In genomic region chr4:113013746-113014145, GRCh38 we compare ENCODE assay signal across 25 cellular contexts. TPM values are rescaled to one million over a fixed set of nuclear protein-coding genes. Genes with fewer than 3 reads are reported as not detected.
A peak's percentile ranks its signal among the peaks of the same experiment; 100 is the strongest.
DNase-seq lines count a peak whose midpoint lies in the region; ATAC-seq, FAIRE-seq and TF ChIP-seq lines count a peak whose summit lies in the region.
"Had no signal": no experiment of that assay in that cellular context is flagged by ENCODE, and none has a peak within 500 bp of the region (broad histone marks: within the 10 kb centered on the region; RNA-seq: fewer than 3 reads in every experiment).

No MANE protein-coding gene starts in this region.

- DNase-seq in AG20443 (ENCODE audit: low spot score), result peak; percentile 7
- DNase-seq in chondrocyte (ENCODE audit: low spot score), result no peak
- DNase-seq in fibroblast of pulmonary artery (ENCODE audit: low read depth), result peak; percentile 10
- no peak for DNase-seq in neural progenitor cell (ENCODE audit: low spot score)
- no peak for DNase-seq in GM12892 (ENCODE audit: insufficient read length)
- DNase-seq in NCI-H2107 (lab: John Stamatoyannopoulos, UW), result no peak
- no peak for DNase-seq in activated CD8-positive, alpha-beta memory T cell treated with anti-CD3 and anti-CD28 coated beads, Interleukin-2, amount 10 ng/mL, durations not matched to agents 7 days and 5 days
- DNase-seq: AML-193; CD4-positive, alpha-beta T cell; DMS53; GOT3; HFFc6; KBM-7; MV-4-11; NCI-H1105; NCI-H1436 treated with DMSO at 0.1 percent for 48 hours; NCI-H1930; NCI-H446; NCI-H524 treated with DMSO at 0.1 percent for 48 hours; Right ventricle myocardium superior; RPMI8226 had no signal

- H3K4me1 Mint-ChIP-seq in chondrocyte (ENCODE audit: low read depth) (peaks cover 20% of the 10 kb centered on the region), neural progenitor cell (peaks cover 28% of the 10 kb centered on the region)
- no peaks in the 10 kb centered on the region for H3K4me1 Mint-ChIP-seq in activated CD8-positive, alpha-beta memory T cell treated with anti-CD3 and anti-CD28 coated beads, Interleukin-2, amount 10 ng/mL, durations not matched to agents 7 days and 5 days

- no peak overlapping the region for H3K9ac ChIP-seq in neural progenitor cell
- H3K9ac ChIP-seq: BLaER1 treated with 17β-estradiol and CSF1 and Interleukin-3, amounts not matched to agents 10 nM and 100 nM had no signal

- no peak for ATAC-seq in activated CD8-positive, alpha-beta memory T cell treated with anti-CD3 and anti-CD28 coated beads, Interleukin-2, amount 10 ng/mL, durations not matched to agents 7 days and 5 days

- H3K4me1 ChIP-seq in neural progenitor cell, result peaks cover 15% of the 10 kb centered on the region
- H3K4me1 ChIP-seq: BLaER1 treated with 17β-estradiol and CSF1 and Interleukin-3, amounts not matched to agents 10 nM and 100 nM; HAP-1 had no signal

- H3K4me2 ChIP-seq in neural progenitor cell, result no peak overlapping the region
- H3K4me2 ChIP-seq: BLaER1 treated with 17β-estradiol and CSF1 and Interleukin-3, amounts not matched to agents 10 nM and 100 nM had no signal

- H2AFZ ChIP-seq in neural progenitor cell (replicated peaks), result no peak overlapping the region

- no peak for FAIRE-seq in GM12892 (lab: Jason Lieb, UNC)
- FAIRE-seq: D721Med, HTR-8/SVneo had no signal

- H3K36me3 ChIP-seq in neural progenitor cell, result no peaks in the 10 kb centered on the region
- H3K36me3 ChIP-seq: BLaER1 treated with 17β-estradiol and CSF1 and Interleukin-3, amounts not matched to agents 10 nM and 100 nM; HAP-1 had no signal

- H3K27ac ChIP-seq in neural progenitor cell, result no peak overlapping the region
- H3K27ac ChIP-seq: BLaER1 treated with 17β-estradiol and CSF1 and Interleukin-3, amounts not matched to agents 10 nM and 100 nM had no signal

- TF ChIP-seq CTCF in chondrocyte (IDR thresholded peaks at IDR 0.05) (no peak), fibroblast of pulmonary artery (IDR thresholded peaks at IDR 0.05; ENCODE audit: low read length, missing control alignments) (no peak), neural progenitor cell (IDR thresholded peaks at IDR 0.05) (no peak)

- H3K9me3 ChIP-seq in neural progenitor cell (ENCODE audit: low read depth), result no peaks in the 10 kb centered on the region
- H3K9me3 ChIP-seq: BLaER1 treated with 17β-estradiol and CSF1 and Interleukin-3, amounts not matched to agents 10 nM and 100 nM; HAP-1 had no signal

- no peak overlapping the region for H3K4me3 Mint-ChIP-seq in chondrocyte (ENCODE audit: unreplicated experiment)
- no peak overlapping the region for H3K4me3 Mint-ChIP-seq in neural progenitor cell
- H3K4me3 Mint-ChIP-seq in activated CD8-positive, alpha-beta memory T cell treated with anti-CD3 and anti-CD28 coated beads, Interleukin-2, amount 10 ng/mL, durations not matched to agents 7 days and 5 days, result no peak overlapping the region
- H3K4me3 Mint-ChIP-seq: CD4-positive, alpha-beta T cell; HFFc6 had no signal

- no peaks in the 10 kb centered on the region for H3K27me3 ChIP-seq in neural progenitor cell
- H3K27me3 ChIP-seq: BLaER1 treated with 17β-estradiol and CSF1 and Interleukin-3, amounts not matched to agents 10 nM and 100 nM had no signal

- CTCF ChIA-PET in activated CD8-positive, alpha-beta memory T cell treated with anti-CD3 and anti-CD28 coated beads, Interleukin-2, amount 10 ng/mL, durations not matched to agents 7 days and 5 days (lab: Charles Lee), result no interaction called here

- no peak for TF ChIP-seq POLR2A in GM12892 (IDR thresholded peaks at IDR 0.05; ENCODE audit: low read depth, low read length)

- H3K27me3 Mint-ChIP-seq in chondrocyte (ENCODE audit: low read depth), result no peaks in the 10 kb centered on the region
- H3K27me3 Mint-ChIP-seq in neural progenitor cell (ENCODE audit: insufficient read depth, low read depth), result no peaks in the 10 kb centered on the region
- H3K27me3 Mint-ChIP-seq in activated CD8-positive, alpha-beta memory T cell treated with anti-CD3 and anti-CD28 coated beads, Interleukin-2, amount 10 ng/mL, durations not matched to agents 7 days and 5 days, result peaks cover 12% of the 10 kb centered on the region
- H3K27me3 Mint-ChIP-seq: CD4-positive, alpha-beta T cell had no signal

- H3K27ac Mint-ChIP-seq in chondrocyte (ENCODE audit: unreplicated experiment) (peak overlapping the region; percentile 4), neural progenitor cell (peak overlapping the region; percentile 85)
- H3K27ac Mint-ChIP-seq in activated CD8-positive, alpha-beta memory T cell treated with anti-CD3 and anti-CD28 coated beads, Interleukin-2, amount 10 ng/mL, durations not matched to agents 7 days and 5 days, result no peak overlapping the region
- H3K27ac Mint-ChIP-seq: CD4-positive, alpha-beta T cell; HFFc6 had no signal

- H3K79me2 ChIP-seq in neural progenitor cell (ENCODE audit: low read depth), result no peaks in the 10 kb centered on the region

- no peaks in the 10 kb centered on the region for H4K20me1 ChIP-seq in neural progenitor cell (ENCODE audit: low read depth)
- H4K20me1 ChIP-seq: BLaER1 treated with 17β-estradiol and CSF1 and Interleukin-3, amounts not matched to agents 10 nM and 100 nM had no signal

- H3K4me3 ChIP-seq in fibroblast of pulmonary artery (replicated peaks; ENCODE audit: low read depth, low read length), result no peak overlapping the region
- no peak overlapping the region for H3K4me3 ChIP-seq in neural progenitor cell
- H3K4me3 ChIP-seq: BLaER1 treated with 17β-estradiol and CSF1 and Interleukin-3, amounts not matched to agents 10 nM and 100 nM; HAP-1 had no signal

- H3F3A ChIP-seq in neural progenitor cell (ENCODE audit: low read depth), result peaks cover 10% of the 10 kb centered on the region

- no peaks in the 10 kb centered on the region for H3K36me3 Mint-ChIP-seq in chondrocyte (ENCODE audit: low read depth)
- H3K36me3 Mint-ChIP-seq in neural progenitor cell, result no peaks in the 10 kb centered on the region
- no peaks in the 10 kb centered on the region for H3K36me3 Mint-ChIP-seq in activated CD8-positive, alpha-beta memory T cell treated with anti-CD3 and anti-CD28 coated beads, Interleukin-2, amount 10 ng/mL, durations not matched to agents 7 days and 5 days

- H3K9me3 Mint-ChIP-seq in chondrocyte (ENCODE audit: low read depth) (no peaks in the 10 kb centered on the region), neural progenitor cell (no peaks in the 10 kb centered on the region)
- H3K9me3 Mint-ChIP-seq in activated CD8-positive, alpha-beta memory T cell treated with anti-CD3 and anti-CD28 coated beads, Interleukin-2, amount 10 ng/mL, durations not matched to agents 7 days and 5 days (ENCODE audit: low read depth), result no peaks in the 10 kb centered on the region
- H3K9me3 Mint-ChIP-seq: CD4-positive, alpha-beta T cell; HFFc6 had no signal

RNA-seq across cellular contexts. Expression of gene ANK2, which starts 35.7 kb away (rescaled TPM):
- total RNA-seq in chondrocyte (51.0 to 78.3 TPM (median 71.2 TPM) in 3 replicates), neural progenitor cell (ENCODE audit: low replicate concordance) (79.8 and 121 TPM in 2 replicates)
- polyA plus RNA-seq in GM12892 (2012; ENCODE audit: missing spikeins), result 7.5 TPM
- 1 to 10 TPM; 1.8 to 2.4 TPM for total RNA-seq in activated CD8-positive, alpha-beta memory T cell treated with anti-CD3 and anti-CD28 coated beads, Interleukin-2, amount 10 ng/mL, durations not matched to agents 7 days and 5 days

Comparison
In these comparisons a context has a peak if more than half of its experiments do, and no peak if none do; other contexts are left out.
1. DNase-seq: peak in AG20443 (single experiment) and fibroblast of pulmonary artery (single experiment); none in chondrocyte (single experiment), neural progenitor cell (single experiment), GM12892 (single experiment), NCI-H2107 (single experiment) and activated CD8-positive, alpha-beta memory T cell treated with anti-CD3 and anti-CD28 coated beads, Interleukin-2, amount 10 ng/mL, durations not matched to agents 7 days and 5 days (single experiment).
2. RNA of gene ANK2, which starts 35.7 kb away (total RNA-seq): 79.8 to 121 TPM in neural progenitor cell and 51.0 to 78.3 TPM in chondrocyte; 1.8 to 2.4 TPM in activated CD8-positive, alpha-beta memory T cell treated with anti-CD3 and anti-CD28 coated beads, Interleukin-2, amount 10 ng/mL, durations not matched to agents 7 days and 5 days; every median in the first group is over 10 times any median in the second.